36 cellular contexts compared by ENCODE assay signal in genomic region chr13:101681834-101682233, GRCh38.
A peak's percentile ranks its signal among the peaks of the same experiment; 100 is the strongest.
DNase-seq lines count a peak whose midpoint lies in the region; ATAC-seq and TF ChIP-seq lines count a peak whose summit lies in the region.
"Had no signal": no experiment of that assay in that cellular context is flagged by ENCODE, and none has a peak within 500 bp of the region (broad histone marks: within the 10 kb centered on the region; RNA-seq: fewer than 3 reads in every experiment).

No MANE protein-coding gene starts in this region.

- no peak overlapping the region for H2BK15ac ChIP-seq in IMR-90 (ENCODE audit: low read depth, low read length)

- no peak overlapping the region for H2AFZ ChIP-seq in IMR-90 (replicated peaks; ENCODE audit: low read length, poor library complexity)

- H3K4me1 ChIP-seq in IMR-90 (ENCODE audit: control insufficient read depth, insufficient read depth, low read length), result no peaks in the 10 kb centered on the region
- H3K4me1 ChIP-seq: BE2C, gastroesophageal sphincter, HAP-1, left ventricle myocardium inferior, vagina had no signal

- no peaks in the 10 kb centered on the region for H3K9me1 ChIP-seq in IMR-90 (ENCODE audit: insufficient read depth, low read length)

- no peaks in the 10 kb centered on the region for H4K20me1 ChIP-seq in IMR-90 (ENCODE audit: insufficient read depth, low read length)

- dilution Hi-C loops in IMR-90 (cut with HindIII; ENCODE audit: low sequenced_read_pairs, unreplicated experiment), result no loop called here

- no peak overlapping the region for H3K18ac ChIP-seq in IMR-90 (ENCODE audit: low read depth, low read length)

- H3K27me3 Mint-ChIP-seq in type B pancreatic cell, result peaks cover 9% of the 10 kb centered on the region

- no peak overlapping the region for H3K4me3 Mint-ChIP-seq in type B pancreatic cell
- H3K4me3 Mint-ChIP-seq: activated CD8-positive, alpha-beta T cell treated with anti-CD3 and anti-CD28 coated beads, Interleukin-2, amount 10 ng/mL, durations not matched to agents 7 days and 5 days; activated naive CD8-positive, alpha-beta T cell treated with anti-CD3 and anti-CD28 coated beads, Interleukin-2, amount 10 ng/mL, durations not matched to agents 7 days and 5 days; brain; immature natural killer cell; naive thymus-derived CD8-positive, alpha-beta T cell; stimulated activated naive CD8-positive, alpha-beta T cell treated with anti-CD3 and anti-CD28 coated beads, Interleukin-15, Interleukin-2, amounts not matched to agents 100 ng/mL and 50 ng/mL, for 24 hours; T-helper 17 cell had no signal

- H3K4me3 ChIP-seq in IMR-90 (ENCODE audit: insufficient read depth, low read depth, low read length) (no peak overlapping the region), astrocyte of the spinal cord (ENCODE audit: low read depth, low read length) (no peak overlapping the region)
- H3K4me3 ChIP-seq: gastroesophageal sphincter, HAP-1, left ventricle myocardium inferior, SK-N-MC, skin epidermis, vagina had no signal

- intact Hi-C loops in IMR-90 (cut with micrococcal nuclease), result no loop called here

- H3K9me3 Mint-ChIP-seq in type B pancreatic cell, result no peaks in the 10 kb centered on the region
- H3K9me3 Mint-ChIP-seq: activated naive CD8-positive, alpha-beta T cell treated with anti-CD3 and anti-CD28 coated beads, Interleukin-2, amount 10 ng/mL, durations not matched to agents 7 days and 5 days; brain; immature natural killer cell; stimulated activated naive CD8-positive, alpha-beta T cell treated with anti-CD3 and anti-CD28 coated beads, Interleukin-15, Interleukin-2, amounts not matched to agents 100 ng/mL and 50 ng/mL, for 24 hours had no signal

- no peak overlapping the region for H4K8ac ChIP-seq in IMR-90 (ENCODE audit: low read depth in 2 of 2, low read length in 2 of 2)

- no peaks in the 10 kb centered on the region for H3K4me1 Mint-ChIP-seq in type B pancreatic cell (ENCODE audit: unreplicated experiment)
- H3K4me1 Mint-ChIP-seq: activated naive CD8-positive, alpha-beta T cell treated with anti-CD3 and anti-CD28 coated beads, Interleukin-2, amount 10 ng/mL, durations not matched to agents 7 days and 5 days; brain; immature natural killer cell; naive thymus-derived CD8-positive, alpha-beta T cell; T-helper 17 cell had no signal

- no peaks in the 10 kb centered on the region for H3K9me3 ChIP-seq in IMR-90 (ENCODE audit: control insufficient read depth, insufficient read depth, low read length)
- H3K9me3 ChIP-seq: BE2C, gastroesophageal sphincter, HAP-1, left ventricle myocardium inferior, vagina had no signal

- POLR2A ChIA-PET in IMR-90 (lab: Charles Lee; ENCODE audit: unreplicated experiment), result no interaction called here

- H2BK20ac ChIP-seq in IMR-90 (ENCODE audit: low read depth, low read length), result no peak overlapping the region

- no peak overlapping the region for H2AK5ac ChIP-seq in IMR-90 (ENCODE audit: low read depth, low read length)

- H3K4me2 ChIP-seq in IMR-90 (ENCODE audit: low read depth, low read length), result 0 out of 2 replicates have a peak overlapping the region, but pooled peaks have one; percentile 30

- no TSS peak for BruUV-seq in IMR-90 (replicated peaks; lab: Mats Ljungman, UMichigan)

- no peak overlapping the region for H4K91ac ChIP-seq in IMR-90 (ENCODE audit: insufficient read depth, low read depth, low read length)

- CTCF ChIA-PET in IMR-90 (lab: Yijun Ruan, JAX), result no interaction called here

- H2AK9ac ChIP-seq in IMR-90 (replicated peaks; ENCODE audit: low read depth, low read length, poor library complexity), result no peak overlapping the region

- no peak overlapping the region for H3K27ac Mint-ChIP-seq in type B pancreatic cell
- H3K27ac Mint-ChIP-seq: activated CD8-positive, alpha-beta T cell treated with anti-CD3 and anti-CD28 coated beads, Interleukin-2, amount 10 ng/mL, durations not matched to agents 7 days and 5 days; activated naive CD8-positive, alpha-beta T cell treated with anti-CD3 and anti-CD28 coated beads, Interleukin-2, amount 10 ng/mL, durations not matched to agents 7 days and 5 days; brain; immature natural killer cell; stimulated activated naive CD8-positive, alpha-beta T cell treated with anti-CD3 and anti-CD28 coated beads, Interleukin-15, Interleukin-2, amounts not matched to agents 100 ng/mL and 50 ng/mL, for 24 hours; T-helper 17 cell had no signal

- peak; percentile 29 for ATAC-seq in IMR-90 (ENCODE audit: low read depth)
- ATAC-seq in GM21737 (IDR thresholded peaks at IDR 0.05; ENCODE audit: unreplicated experiment), result no peak
- ATAC-seq: activated CD8-positive, alpha-beta T cell treated with anti-CD3 and anti-CD28 coated beads, Interleukin-2, amount 10 ng/mL, durations not matched to agents 7 days and 5 days; gastroesophageal sphincter; naive thymus-derived CD8-positive, alpha-beta T cell; T-helper 17 cell had no signal

- H3K23ac ChIP-seq in IMR-90 (ENCODE audit: low read depth, low read length), result no peak overlapping the region

- no peaks in the 10 kb centered on the region for H3K36me3 Mint-ChIP-seq in type B pancreatic cell
- H3K36me3 Mint-ChIP-seq: activated naive CD8-positive, alpha-beta T cell treated with anti-CD3 and anti-CD28 coated beads, Interleukin-2, amount 10 ng/mL, durations not matched to agents 7 days and 5 days; brain; immature natural killer cell; naive thymus-derived CD8-positive, alpha-beta T cell had no signal

- no peak overlapping the region for H2BK120ac ChIP-seq in IMR-90 (ENCODE audit: low read depth, low read length)

- no peak overlapping the region for H3K9ac ChIP-seq in IMR-90 (ENCODE audit: low read depth, low read length)

- H3K27ac ChIP-seq in IMR-90 (ENCODE audit: insufficient read depth, low read length), result no peak overlapping the region
- H3K27ac ChIP-seq: epithelial cell of prostate, gastroesophageal sphincter, left ventricle myocardium inferior, SK-N-MC, skin epidermis, vagina had no signal

- TF ChIP-seq CTCF in IMR-90 (conservative IDR thresholded peaks at IDR 0.05; ENCODE audit: low read depth, low read length), result no peak
- no peak for TF ChIP-seq CTCF in astrocyte of the spinal cord (IDR thresholded peaks at IDR 0.05; ENCODE audit: low read depth, low read length)
- TF ChIP-seq CTCF in type B pancreatic cell (conservative IDR thresholded peaks at IDR 0.05), result no peak

- peak; percentile 22 for DNase-seq in ACHN
- DNase-seq in IMR-90, result peak; percentile 28
- DNase-seq in astrocyte of the spinal cord (ENCODE audit: low read depth, low spot score), result peak; percentile 27
- DNase-seq in fibroblast of the conjunctiva (ENCODE audit: low read depth), result peak; percentile 12
- no peak for DNase-seq in NCI-H226
- no peak for DNase-seq in COR-L47 (lab: John Stamatoyannopoulos, UW)
- no peak for DNase-seq in type B pancreatic cell (ENCODE audit: extremely low spot score, unreplicated experiment)
- DNase-seq: activated CD8-positive, alpha-beta T cell treated with anti-CD3 and anti-CD28 coated beads, Interleukin-2, amount 10 ng/mL, durations not matched to agents 7 days and 5 days; activated gamma-delta T cell; activated naive CD8-positive, alpha-beta T cell treated with anti-CD3 and anti-CD28 coated beads, Interleukin-2, amount 10 ng/mL, durations not matched to agents 7 days and 5 days; BE2C; DMS53; effector CD4-positive, alpha-beta T cell; GF-D8; hypothalamus; immature natural killer cell; left ventricle myocardium inferior; midbrain; naive thymus-derived CD8-positive, alpha-beta T cell; NCI-H1105 treated with DMSO at 0.1 percent for 48 hours; NCI-H2029; NCI-H2227 treated with DMSO at 0.1 percent for 48 hours; NCI-H748 treated with DMSO at 0.1 percent for 48 hours; occipital lobe; retina; RPMI8226; T-helper 17 cell had no signal

- H4K5ac ChIP-seq in IMR-90 (ENCODE audit: low read depth, low read length), result no peak overlapping the region

- no peaks in the 10 kb centered on the region for H3K27me3 ChIP-seq in IMR-90 (ENCODE audit: control insufficient read depth, insufficient read depth, low read length)
- H3K27me3 ChIP-seq: gastroesophageal sphincter, vagina had no signal

- in situ Hi-C loops in ACHN (cut with HindIII; ENCODE audit: low pct_ligation_motif_present, low pct_unique_long_range_greater_than_20kb, low sequenced_read_pairs) (no loop called here), IMR-90 (cut with MboI; ENCODE audit: low sequenced_read_pairs) (no loop called here), astrocyte of the spinal cord (cut with HindIII; ENCODE audit: low sequenced_read_pairs) (no loop called here)

- no peak overlapping the region for H3K14ac ChIP-seq in IMR-90 (replicated peaks; ENCODE audit: low read depth, low read length)

- TF ChIP-seq POLR2A in IMR-90 (IDR thresholded peaks at IDR 0.05; ENCODE audit: low read depth, low read length), result no peak

- H2BK5ac ChIP-seq in IMR-90 (ENCODE audit: low read depth, low read length, poor library complexity, severe bottlenecking), result peak overlapping the region; percentile 58

- TF ChIP-seq RAD21 in IMR-90 (IDR thresholded peaks at IDR 0.05; ENCODE audit: low read length), result no peak

- no peaks in the 10 kb centered on the region for H3K36me3 ChIP-seq in IMR-90 (ENCODE audit: control insufficient read depth, insufficient read depth, low read length)
- H3K36me3 ChIP-seq: BE2C, gastroesophageal sphincter, HAP-1, left ventricle myocardium inferior, vagina had no signal

- H3K79me1 ChIP-seq in IMR-90 (ENCODE audit: low read depth in 1 of 2, low read length in 2 of 2), result no peaks in the 10 kb centered on the region

- H3K4ac ChIP-seq in IMR-90 (ENCODE audit: low read depth, low read length), result no peak overlapping the region

- H3K56ac ChIP-seq in IMR-90 (ENCODE audit: extremely low read depth, insufficient read depth, low read length), result no peak overlapping the region

TF ChIP-seq in IMR-90, 13 proteins besides CTCF, POLR2A, EP300 and RAD21:
- TF ChIP-seq RCOR1 (IDR thresholded peaks at IDR 0.05; ENCODE audit: insufficient replicate concordance, low read length), result no peak
- no peak for TF ChIP-seq SMC3 (IDR thresholded peaks at IDR 0.05; ENCODE audit: low read depth, low read length)
- peak; percentile 5; the same call in 1 of the 2 replicates for TF ChIP-seq FOS (IDR thresholded peaks at IDR 0.05; ENCODE audit: low read depth, low read length)
- no peak for TF ChIP-seq USF2 (IDR thresholded peaks at IDR 0.05; ENCODE audit: low read depth, low read length)
- TF ChIP-seq BHLHE40 (IDR thresholded peaks at IDR 0.05; ENCODE audit: low read depth, low read length), result no peak
- no peak for TF ChIP-seq MAZ (IDR thresholded peaks at IDR 0.05; ENCODE audit: borderline replicate concordance, low read depth, low read length)
- 0 out of 2 replicates have a peak, but pooled peaks have one; percentile 12 for TF ChIP-seq CEBPB (IDR thresholded peaks at IDR 0.05; ENCODE audit: low read depth, low read length)
- TF ChIP-seq MXI1 (IDR thresholded peaks at IDR 0.05; ENCODE audit: borderline replicate concordance, low read depth, low read length), result no peak

Comparison
In these comparisons a context has a peak if more than half of its experiments do, and no peak if none do; other contexts are left out.
1. DNase-seq: peak in ACHN (single experiment), IMR-90 (single experiment), astrocyte of the spinal cord (single experiment) and fibroblast of the conjunctiva (single experiment); none in NCI-H226 (single experiment), COR-L47 (single experiment) and type B pancreatic cell (single experiment).